1 cellular context compared by ENCODE assay signal in genomic region chr1:231201375-231202124, GRCh38.
A peak's percentile ranks its signal among the peaks of the same experiment; 100 is the strongest.
TF ChIP-seq lines count a peak whose summit lies in the region.

No MANE protein-coding gene starts in this region.

TF ChIP-seq in K562, 482 proteins besides CTCF, POLR2A, EP300 and RAD21 (continued from another document and continues in another):
- no peak for TF ChIP-seq TFE3 (CRISPR knock-in tag; IDR thresholded peaks at IDR 0.05)
- TF ChIP-seq CSDE1 (IDR thresholded peaks at IDR 0.05) = no peak
- TF ChIP-seq, protein P1, sequence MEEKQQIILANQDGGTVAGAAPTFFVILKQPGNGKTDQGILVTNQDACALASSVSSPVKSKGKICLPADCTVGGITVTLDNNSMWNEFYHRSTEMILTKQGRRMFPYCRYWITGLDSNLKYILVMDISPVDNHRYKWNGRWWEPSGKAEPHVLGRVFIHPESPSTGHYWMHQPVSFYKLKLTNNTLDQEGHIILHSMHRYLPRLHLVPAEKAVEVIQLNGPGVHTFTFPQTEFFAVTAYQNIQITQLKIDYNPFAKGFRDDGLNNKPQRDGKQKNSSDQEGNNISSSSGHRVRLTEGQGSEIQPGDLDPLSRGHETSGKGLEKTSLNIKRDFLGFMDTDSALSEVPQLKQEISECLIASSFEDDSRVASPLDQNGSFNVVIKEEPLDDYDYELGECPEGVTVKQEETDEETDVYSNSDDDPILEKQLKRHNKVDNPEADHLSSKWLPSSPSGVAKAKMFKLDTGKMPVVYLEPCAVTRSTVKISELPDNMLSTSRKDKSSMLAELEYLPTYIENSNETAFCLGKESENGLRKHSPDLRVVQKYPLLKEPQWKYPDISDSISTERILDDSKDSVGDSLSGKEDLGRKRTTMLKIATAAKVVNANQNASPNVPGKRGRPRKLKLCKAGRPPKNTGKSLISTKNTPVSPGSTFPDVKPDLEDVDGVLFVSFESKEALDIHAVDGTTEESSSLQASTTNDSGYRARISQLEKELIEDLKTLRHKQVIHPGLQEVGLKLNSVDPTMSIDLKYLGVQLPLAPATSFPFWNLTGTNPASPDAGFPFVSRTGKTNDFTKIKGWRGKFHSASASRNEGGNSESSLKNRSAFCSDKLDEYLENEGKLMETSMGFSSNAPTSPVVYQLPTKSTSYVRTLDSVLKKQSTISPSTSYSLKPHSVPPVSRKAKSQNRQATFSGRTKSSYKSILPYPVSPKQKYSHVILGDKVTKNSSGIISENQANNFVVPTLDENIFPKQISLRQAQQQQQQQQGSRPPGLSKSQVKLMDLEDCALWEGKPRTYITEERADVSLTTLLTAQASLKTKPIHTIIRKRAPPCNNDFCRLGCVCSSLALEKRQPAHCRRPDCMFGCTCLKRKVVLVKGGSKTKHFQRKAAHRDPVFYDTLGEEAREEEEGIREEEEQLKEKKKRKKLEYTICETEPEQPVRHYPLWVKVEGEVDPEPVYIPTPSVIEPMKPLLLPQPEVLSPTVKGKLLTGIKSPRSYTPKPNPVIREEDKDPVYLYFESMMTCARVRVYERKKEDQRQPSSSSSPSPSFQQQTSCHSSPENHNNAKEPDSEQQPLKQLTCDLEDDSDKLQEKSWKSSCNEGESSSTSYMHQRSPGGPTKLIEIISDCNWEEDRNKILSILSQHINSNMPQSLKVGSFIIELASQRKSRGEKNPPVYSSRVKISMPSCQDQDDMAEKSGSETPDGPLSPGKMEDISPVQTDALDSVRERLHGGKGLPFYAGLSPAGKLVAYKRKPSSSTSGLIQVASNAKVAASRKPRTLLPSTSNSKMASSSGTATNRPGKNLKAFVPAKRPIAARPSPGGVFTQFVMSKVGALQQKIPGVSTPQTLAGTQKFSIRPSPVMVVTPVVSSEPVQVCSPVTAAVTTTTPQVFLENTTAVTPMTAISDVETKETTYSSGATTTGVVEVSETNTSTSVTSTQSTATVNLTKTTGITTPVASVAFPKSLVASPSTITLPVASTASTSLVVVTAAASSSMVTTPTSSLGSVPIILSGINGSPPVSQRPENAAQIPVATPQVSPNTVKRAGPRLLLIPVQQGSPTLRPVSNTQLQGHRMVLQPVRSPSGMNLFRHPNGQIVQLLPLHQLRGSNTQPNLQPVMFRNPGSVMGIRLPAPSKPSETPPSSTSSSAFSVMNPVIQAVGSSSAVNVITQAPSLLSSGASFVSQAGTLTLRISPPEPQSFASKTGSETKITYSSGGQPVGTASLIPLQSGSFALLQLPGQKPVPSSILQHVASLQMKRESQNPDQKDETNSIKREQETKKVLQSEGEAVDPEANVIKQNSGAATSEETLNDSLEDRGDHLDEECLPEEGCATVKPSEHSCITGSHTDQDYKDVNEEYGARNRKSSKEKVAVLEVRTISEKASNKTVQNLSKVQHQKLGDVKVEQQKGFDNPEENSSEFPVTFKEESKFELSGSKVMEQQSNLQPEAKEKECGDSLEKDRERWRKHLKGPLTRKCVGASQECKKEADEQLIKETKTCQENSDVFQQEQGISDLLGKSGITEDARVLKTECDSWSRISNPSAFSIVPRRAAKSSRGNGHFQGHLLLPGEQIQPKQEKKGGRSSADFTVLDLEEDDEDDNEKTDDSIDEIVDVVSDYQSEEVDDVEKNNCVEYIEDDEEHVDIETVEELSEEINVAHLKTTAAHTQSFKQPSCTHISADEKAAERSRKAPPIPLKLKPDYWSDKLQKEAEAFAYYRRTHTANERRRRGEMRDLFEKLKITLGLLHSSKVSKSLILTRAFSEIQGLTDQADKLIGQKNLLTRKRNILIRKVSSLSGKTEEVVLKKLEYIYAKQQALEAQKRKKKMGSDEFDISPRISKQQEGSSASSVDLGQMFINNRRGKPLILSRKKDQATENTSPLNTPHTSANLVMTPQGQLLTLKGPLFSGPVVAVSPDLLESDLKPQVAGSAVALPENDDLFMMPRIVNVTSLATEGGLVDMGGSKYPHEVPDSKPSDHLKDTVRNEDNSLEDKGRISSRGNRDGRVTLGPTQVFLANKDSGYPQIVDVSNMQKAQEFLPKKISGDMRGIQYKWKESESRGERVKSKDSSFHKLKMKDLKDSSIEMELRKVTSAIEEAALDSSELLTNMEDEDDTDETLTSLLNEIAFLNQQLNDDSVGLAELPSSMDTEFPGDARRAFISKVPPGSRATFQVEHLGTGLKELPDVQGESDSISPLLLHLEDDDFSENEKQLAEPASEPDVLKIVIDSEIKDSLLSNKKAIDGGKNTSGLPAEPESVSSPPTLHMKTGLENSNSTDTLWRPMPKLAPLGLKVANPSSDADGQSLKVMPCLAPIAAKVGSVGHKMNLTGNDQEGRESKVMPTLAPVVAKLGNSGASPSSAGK (IDR thresholded peaks at IDR 0.05) = peak; percentile 69; the same call in 1 of the 2 replicates
- 0 out of 2 replicates have a peak, but pooled peaks have one; percentile 14 for TF ChIP-seq THAP7 (CRISPR knock-in tag; IDR thresholded peaks at IDR 0.05)
- TF ChIP-seq JUNB (CRISPR knock-in tag; conservative IDR thresholded peaks at IDR 0.05) = no peak
- TF ChIP-seq ZNF57 (CRISPR knock-in tag; IDR thresholded peaks at IDR 0.05) = no peak
- TF ChIP-seq, protein P2, sequence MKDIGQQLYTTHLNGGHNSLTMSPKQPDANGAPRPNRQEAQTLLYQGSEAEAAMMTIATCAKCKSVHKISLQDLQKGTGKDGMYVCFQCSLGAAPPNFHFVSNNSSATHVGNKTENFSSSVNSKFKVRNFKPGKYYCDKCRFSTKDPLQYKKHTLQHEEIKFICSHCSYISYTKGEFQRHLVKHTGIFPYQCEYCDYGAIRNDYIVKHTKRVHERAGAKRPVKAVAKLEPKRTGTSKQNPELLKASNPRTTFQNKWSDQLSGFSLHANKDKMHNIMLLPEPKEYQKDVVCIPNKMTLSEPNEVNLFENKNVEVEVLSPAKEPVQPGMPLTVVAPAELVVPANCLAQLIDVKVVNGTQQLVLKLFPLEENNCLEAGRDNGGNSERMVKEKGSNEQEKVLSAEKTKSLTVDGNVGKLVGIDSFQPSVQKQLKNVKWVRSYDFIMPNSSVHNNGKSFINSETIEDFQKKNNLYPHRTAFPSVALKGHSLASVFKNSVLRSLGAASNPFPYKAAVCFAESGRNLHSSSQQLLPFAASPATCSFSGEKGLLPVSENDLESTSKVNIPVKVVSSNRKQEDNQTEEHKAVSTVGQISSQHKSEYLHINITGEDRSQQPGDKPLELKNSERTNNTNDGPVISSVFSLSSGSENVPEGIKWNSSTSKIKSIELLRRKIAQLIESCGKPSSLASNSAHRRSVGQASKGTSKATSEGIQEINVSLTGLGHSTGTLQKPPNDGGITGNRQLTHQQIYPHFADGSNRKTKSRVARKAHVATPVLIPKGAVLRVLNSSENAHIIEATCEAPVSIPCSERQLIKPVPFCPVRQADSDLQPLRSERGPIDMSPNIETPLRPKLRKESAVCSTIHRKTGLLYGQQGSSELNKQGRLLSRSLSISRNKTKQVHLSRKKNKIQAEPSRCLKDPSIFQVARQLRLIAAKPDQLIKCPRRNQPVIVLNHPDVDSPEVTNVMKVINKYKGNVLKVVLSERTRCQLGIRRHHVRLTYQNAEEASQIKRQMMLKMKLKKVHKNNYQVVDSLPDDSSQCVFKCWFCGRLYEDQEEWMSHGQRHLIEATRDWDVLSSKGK (CRISPR knock-in tag; IDR thresholded peaks at IDR 0.05) = no peak
- TF ChIP-seq, protein P3, sequence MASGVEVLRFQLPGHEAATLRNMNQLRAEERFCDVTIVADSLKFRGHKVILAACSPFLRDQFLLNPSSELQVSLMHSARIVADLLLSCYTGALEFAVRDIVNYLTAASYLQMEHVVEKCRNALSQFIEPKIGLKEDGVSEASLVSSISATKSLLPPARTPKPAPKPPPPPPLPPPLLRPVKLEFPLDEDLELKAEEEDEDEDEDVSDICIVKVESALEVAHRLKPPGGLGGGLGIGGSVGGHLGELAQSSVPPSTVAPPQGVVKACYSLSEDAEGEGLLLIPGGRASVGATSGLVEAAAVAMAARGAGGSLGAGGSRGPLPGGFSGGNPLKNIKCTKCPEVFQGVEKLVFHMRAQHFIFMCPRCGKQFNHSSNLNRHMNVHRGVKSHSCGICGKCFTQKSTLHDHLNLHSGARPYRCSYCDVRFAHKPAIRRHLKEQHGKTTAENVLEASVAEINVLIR (CRISPR knock-in tag; IDR thresholded peaks at IDR 0.05) = no peak
- no peak for TF ChIP-seq IRF1 (CRISPR knock-in tag; IDR thresholded peaks at IDR 0.05; ENCODE audit: borderline replicate concordance)
- TF ChIP-seq NFYB (IDR thresholded peaks at IDR 0.05; ENCODE audit: extremely low read depth, insufficient read length) = no peak
- TF ChIP-seq MEIS2 (IDR thresholded peaks at IDR 0.05; ENCODE audit: partially characterized antibody) = no peak
- no peak for TF ChIP-seq ZNF830 (CRISPR knock-in tag; IDR thresholded peaks at IDR 0.05)
- no peak for TF ChIP-seq ZBTB26 (CRISPR knock-in tag; IDR thresholded peaks at IDR 0.05)
- TF ChIP-seq SMAD2 (IDR thresholded peaks at IDR 0.05; ENCODE audit: low read depth, low read length) = no peak
- no peak for TF ChIP-seq SRSF9 (IDR thresholded peaks at IDR 0.05; ENCODE audit: borderline replicate concordance, low read depth, low read length)
- TF ChIP-seq TAF1 (IDR thresholded peaks at IDR 0.05; ENCODE audit: control insufficient read depth, extremely low read depth, insufficient read depth, low read length, severe bottlenecking) = no peak
- TF ChIP-seq SMARCA4 (IDR thresholded peaks at IDR 0.05) = no peak
- TF ChIP-seq LCOR (CRISPR knock-in tag; IDR thresholded peaks at IDR 0.05) = no peak
- TF ChIP-seq ZNF583 (CRISPR knock-in tag; IDR thresholded peaks at IDR 0.05) = no peak
- no peak for TF ChIP-seq ZNF175 (CRISPR knock-in tag; IDR thresholded peaks at IDR 0.05; ENCODE audit: low read depth)
- no peak for TF ChIP-seq CREM (IDR thresholded peaks at IDR 0.05; ENCODE audit: low read depth)
- no peak for TF ChIP-seq ZNF717 (CRISPR knock-in tag; IDR thresholded peaks at IDR 0.05)
- TF ChIP-seq ZBTB1 (CRISPR knock-in tag; IDR thresholded peaks at IDR 0.05; ENCODE audit: borderline replicate concordance, low read depth) = 0 out of 2 replicates have a peak, but pooled peaks have one; percentile 31
- TF ChIP-seq TAL1 (IDR thresholded peaks at IDR 0.05) = no peak
- TF ChIP-seq, protein P4, sequence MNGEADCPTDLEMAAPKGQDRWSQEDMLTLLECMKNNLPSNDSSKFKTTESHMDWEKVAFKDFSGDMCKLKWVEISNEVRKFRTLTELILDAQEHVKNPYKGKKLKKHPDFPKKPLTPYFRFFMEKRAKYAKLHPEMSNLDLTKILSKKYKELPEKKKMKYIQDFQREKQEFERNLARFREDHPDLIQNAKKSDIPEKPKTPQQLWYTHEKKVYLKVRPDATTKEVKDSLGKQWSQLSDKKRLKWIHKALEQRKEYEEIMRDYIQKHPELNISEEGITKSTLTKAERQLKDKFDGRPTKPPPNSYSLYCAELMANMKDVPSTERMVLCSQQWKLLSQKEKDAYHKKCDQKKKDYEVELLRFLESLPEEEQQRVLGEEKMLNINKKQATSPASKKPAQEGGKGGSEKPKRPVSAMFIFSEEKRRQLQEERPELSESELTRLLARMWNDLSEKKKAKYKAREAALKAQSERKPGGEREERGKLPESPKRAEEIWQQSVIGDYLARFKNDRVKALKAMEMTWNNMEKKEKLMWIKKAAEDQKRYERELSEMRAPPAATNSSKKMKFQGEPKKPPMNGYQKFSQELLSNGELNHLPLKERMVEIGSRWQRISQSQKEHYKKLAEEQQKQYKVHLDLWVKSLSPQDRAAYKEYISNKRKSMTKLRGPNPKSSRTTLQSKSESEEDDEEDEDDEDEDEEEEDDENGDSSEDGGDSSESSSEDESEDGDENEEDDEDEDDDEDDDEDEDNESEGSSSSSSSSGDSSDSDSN (IDR thresholded peaks at IDR 0.05; ENCODE audit: borderline replicate concordance in 1 of 2, low read depth in 2 of 2, low read length in 2 of 2) = 0 out of 4 replicates have a peak, but pooled peaks of 1 of the 2 experiments have one; percentile 23
- TF ChIP-seq ZBED1 (IDR thresholded peaks at IDR 0.05) = no peak
- no peak for TF ChIP-seq ZNF668 (CRISPR knock-in tag; IDR thresholded peaks at IDR 0.05)
- no peak for TF ChIP-seq RFX7 (CRISPR knock-in tag; IDR thresholded peaks at IDR 0.05)
- TF ChIP-seq CBX5 (IDR thresholded peaks at IDR 0.05; ENCODE audit: borderline replicate concordance, low read depth) = no peak
- no peak for TF ChIP-seq PRMT5 (CRISPR knock-in tag; IDR thresholded peaks at IDR 0.05)
- no peak for TF ChIP-seq YBX1 (IDR thresholded peaks at IDR 0.05)
- TF ChIP-seq ZNF511 (CRISPR knock-in tag; IDR thresholded peaks at IDR 0.05) = peak; percentile 9; the same call in 1 of the 2 replicates
